In genomic region chr19:27717825-27718224, GRCh38 we compare ENCODE assay signal across 8 cellular contexts.
"Had no signal": no experiment of that assay in that cellular context is flagged by ENCODE, and none has a peak within 500 bp of the region (broad histone marks: within the 10 kb centered on the region; RNA-seq: fewer than 3 reads in every experiment).

No MANE protein-coding gene starts in this region.

- DNase-seq: GM23248, GOT3, H7, HFFc6, IMR-90, KG1 had no signal

- H3K4me3 Mint-ChIP-seq: HFFc6 had no signal

- FAIRE-seq: HTR-8/SVneo, K562 had no signal

- H3K27ac Mint-ChIP-seq: HFFc6 had no signal
